In the genomic region with DNA sequence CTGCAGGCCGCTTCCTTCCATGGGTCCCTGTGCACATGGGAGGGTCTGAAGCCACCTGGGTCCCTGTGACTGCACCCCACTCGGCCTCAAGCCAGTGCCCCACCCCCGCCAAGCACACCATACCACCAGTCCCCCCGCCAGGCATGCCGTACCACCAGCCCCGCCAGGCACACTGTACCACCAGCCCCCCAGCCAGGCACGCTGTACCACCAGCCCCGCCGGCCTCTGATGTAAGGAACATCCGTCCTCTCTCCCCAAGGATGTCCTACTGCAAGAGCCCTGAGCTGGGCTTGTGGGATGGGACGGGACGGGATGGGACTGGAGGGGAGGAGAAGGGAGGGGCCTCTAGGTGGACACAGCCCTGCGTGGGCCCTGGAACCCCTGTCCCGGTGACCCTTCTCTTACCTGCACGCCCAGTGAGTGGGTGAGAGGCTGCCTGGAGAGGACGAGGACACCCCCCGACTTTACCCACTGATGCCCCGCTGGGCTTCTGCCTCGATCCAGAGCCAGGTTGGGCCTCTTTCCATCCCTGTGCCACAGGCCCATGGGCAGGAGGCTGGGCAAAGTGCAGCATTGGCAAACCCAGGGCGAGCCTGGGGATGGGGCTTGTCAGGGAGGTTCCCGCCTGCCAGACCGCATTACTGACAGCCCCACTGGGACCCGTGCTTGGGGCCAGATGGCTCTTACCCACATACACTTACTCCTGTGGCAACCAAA, we compare ENCODE assay signal across 35 cellular contexts.
"Had no signal": no experiment of that assay in that cellular context is flagged by ENCODE, and none has a peak within 500 bp of the region (broad histone marks: within the 10 kb centered on the region; RNA-seq: fewer than 3 reads in every experiment).

No MANE protein-coding gene starts in this region.

- H3K9me3 ChIP-seq: colonic mucosa, pancreas, testis, transverse colon had no signal

- FAIRE-seq: endometrium, frontal cortex, islet of Langerhans, pancreas, TTC549, urothelium cell line had no signal

- H3K36me3 Mint-ChIP-seq: activated naive CD8-positive, alpha-beta T cell treated with anti-CD3 and anti-CD28 coated beads for 36 hours; mesothelial cell of epicardium had no signal

- H3K4me1 Mint-ChIP-seq: activated naive CD8-positive, alpha-beta T cell treated with anti-CD3 and anti-CD28 coated beads for 36 hours; naive B cell had no signal

- H3K4me3 ChIP-seq: ascending aorta, cardiac muscle cell, colonic mucosa, pancreas, psoas muscle, smooth muscle cell, testis, transverse colon had no signal

- H3K4me3 Mint-ChIP-seq: activated naive CD4-positive, alpha-beta T cell treated with anti-CD3 and anti-CD28 coated beads for 36 hours; activated naive CD8-positive, alpha-beta T cell treated with anti-CD3 and anti-CD28 coated beads for 36 hours; activated T-helper 1 cell treated with anti-CD3 and anti-CD28 coated beads, Interleukin-12 subunit alpha, Interleukin-12 subunit beta, Interleukin-2, Interleukin-4 antibody, amounts not matched to agents 30 ng/mL and 10 ng/mL and 1 ng/mL, durations not matched to agents 14 hours and 24 hours and 36 hours; brain; mesothelial cell of epicardium; naive B cell; nephron progenitor cell had no signal

- DNase-seq: activated CD4-positive, alpha-beta T cell treated with anti-CD3 and anti-CD28 coated beads for 48 hours; activated CD4-positive, alpha-beta T cell treated with anti-CD3 and anti-CD28 coated beads, Interleukin-2, amount 50 U/mL, for 48 hours; activated CD8-positive, alpha-beta memory T cell treated with anti-CD3 and anti-CD28 coated beads for 24 hours; activated CD8-positive, alpha-beta memory T cell treated with anti-CD3 and anti-CD28 coated beads, Interleukin-2, amount 50 U/mL, for 4 hours; activated effector memory CD4-positive, alpha-beta T cell treated with anti-CD3 and anti-CD28 coated beads, Interleukin-2, amount 50 U/mL, for 16 hours; activated naive CD4-positive, alpha-beta T cell treated with anti-CD3 and anti-CD28 coated beads for 36 hours; activated naive CD8-positive, alpha-beta T cell treated with anti-CD3 and anti-CD28 coated beads for 36 hours; activated T-cell treated with anti-CD3 and anti-CD28 coated beads, Interleukin-2, amount 50 U/mL, for 1 hour; cerebellar nuclear complex; colonic mucosa; effector CD8-positive, alpha-beta T cell; naive B cell; nephron progenitor cell; stimulated activated CD4-positive, alpha-beta T cell treated with anti-CD3 and anti-CD28 coated beads, Interleukin-15, amount 100 ng/mL, for 24 hours; stimulated activated CD4-positive, alpha-beta T cell treated with anti-CD3 and anti-CD28 coated beads, Interleukin-2, amount 100 ng/mL, for 24 hours; stimulated activated naive CD4-positive, alpha-beta T cell; T-helper 9 cell; testis; transverse colon; WERI-Rb-1 had no signal

- H3K27me3 Mint-ChIP-seq: activated naive CD8-positive, alpha-beta T cell treated with anti-CD3 and anti-CD28 coated beads for 36 hours; naive B cell had no signal

- H3K27me3 ChIP-seq: ascending aorta, cardiac muscle cell, colonic mucosa, pancreas, testis, transverse colon had no signal

- H3K27ac Mint-ChIP-seq: activated naive CD4-positive, alpha-beta T cell treated with anti-CD3 and anti-CD28 coated beads for 36 hours; activated naive CD8-positive, alpha-beta T cell treated with anti-CD3 and anti-CD28 coated beads for 36 hours; activated T-helper 1 cell treated with anti-CD3 and anti-CD28 coated beads, Interleukin-12 subunit alpha, Interleukin-12 subunit beta, Interleukin-2, Interleukin-4 antibody, amounts not matched to agents 30 ng/mL and 10 ng/mL and 1 ng/mL, durations not matched to agents 14 hours and 24 hours and 36 hours; mesothelial cell of epicardium; naive B cell; nephron progenitor cell had no signal

- H3K9me3 Mint-ChIP-seq: activated naive CD4-positive, alpha-beta T cell treated with anti-CD3 and anti-CD28 coated beads for 36 hours; activated T-helper 1 cell treated with anti-CD3 and anti-CD28 coated beads, Interleukin-12 subunit alpha, Interleukin-12 subunit beta, Interleukin-2, Interleukin-4 antibody, amounts not matched to agents 30 ng/mL and 10 ng/mL and 1 ng/mL, durations not matched to agents 14 hours and 24 hours and 36 hours; mesothelial cell of epicardium; nephron progenitor cell had no signal

- H3K4me1 ChIP-seq: ascending aorta, colonic mucosa, pancreas, psoas muscle, testis, transverse colon had no signal

- H3K36me3 ChIP-seq: ascending aorta, cardiac muscle cell, colonic mucosa, pancreas, transverse colon, WERI-Rb-1 had no signal

- H3K27ac ChIP-seq: ascending aorta, cardiac muscle cell, colonic mucosa, epithelial cell of prostate, pancreas, psoas muscle, testis, transverse colon, WERI-Rb-1 had no signal

- ATAC-seq: activated CD4-positive, CD25-positive, alpha-beta regulatory T cell treated with anti-CD3 and anti-CD28 coated beads, Interleukin-2, amount 50 U/mL, for 24 hours; pancreas; psoas muscle had no signal
